ENCODE assay signal across 17 cellular contexts in the genomic region with DNA sequence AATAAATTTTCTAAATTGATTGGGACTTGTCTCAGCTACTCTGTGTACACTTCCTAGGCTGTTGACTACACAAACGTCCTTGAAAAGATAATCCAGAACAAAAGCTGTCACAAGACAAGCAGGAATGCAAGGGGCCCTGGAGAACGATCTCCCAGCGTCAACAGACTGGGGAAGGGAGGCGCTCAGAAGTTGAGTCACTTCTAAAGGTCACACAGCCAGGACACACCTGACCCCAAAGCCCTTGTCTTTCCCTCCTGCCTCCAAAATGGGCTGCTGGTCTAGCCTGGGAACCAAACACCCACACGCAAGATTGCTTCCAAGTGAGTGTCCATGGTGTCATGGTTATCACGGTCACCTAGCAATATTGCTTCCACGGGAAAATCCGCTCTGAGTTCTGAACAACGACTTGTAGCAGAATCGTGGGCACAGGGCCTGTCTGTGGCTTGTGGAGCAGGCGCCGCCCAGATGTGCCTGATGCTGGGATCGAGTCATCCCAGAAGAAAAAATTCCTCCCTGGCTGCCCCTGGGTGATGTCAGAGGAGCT. TPM values are rescaled to one million over a fixed set of nuclear protein-coding genes. Genes with fewer than 3 reads are reported as not detected.
DNase-seq lines count a peak whose midpoint lies in the region; ATAC-seq and TF ChIP-seq lines count a peak whose summit lies in the region.
"Had no signal": no experiment of that assay in that cellular context is flagged by ENCODE, and none has a peak within 500 bp of the region (broad histone marks: within the 10 kb centered on the region; RNA-seq: fewer than 3 reads in every experiment).

No MANE protein-coding gene starts in this region.

- H3K36me3 ChIP-seq in HUES48 (ENCODE audit: control insufficient read depth, insufficient read depth, low read length) (no peaks in the 10 kb centered on the region), fibroblast of lung (ENCODE audit: control insufficient read depth, insufficient read depth, low read length) (no peaks in the 10 kb centered on the region), mucosa of descending colon (ENCODE audit: low read depth) (no peaks in the 10 kb centered on the region)
- H3K36me3 ChIP-seq: pancreas, upper lobe of left lung had no signal

- H3K27me3 ChIP-seq in HUES48 (ENCODE audit: control insufficient read depth, insufficient read depth, low read length) (no peaks in the 10 kb centered on the region; the same call in 1 of the 2 replicates), fibroblast of lung (ENCODE audit: control insufficient read depth, insufficient read depth, low read length) (peaks cover 2% of the 10 kb centered on the region)
- H3K27me3 ChIP-seq: pancreas, upper lobe of left lung had no signal

- H3K4me1 ChIP-seq in HUES48 (ENCODE audit: control insufficient read depth, insufficient read depth, low read length) (peaks cover 17% of the 10 kb centered on the region), fibroblast of lung (ENCODE audit: control insufficient read depth, extremely low read depth, insufficient read depth, low read length) (peaks cover 6% of the 10 kb centered on the region), mucosa of descending colon (ENCODE audit: low read depth) (no peaks in the 10 kb centered on the region)
- H3K4me1 ChIP-seq: pancreas had no signal

- no peak overlapping the region for H2AFZ ChIP-seq in fibroblast of lung (ENCODE audit: low read length)

- no peaks in the 10 kb centered on the region for H3K79me2 ChIP-seq in fibroblast of lung (ENCODE audit: control insufficient read depth, insufficient read depth, low read length)

- intact Hi-C loops in mucosa of descending colon (cut with DNase I, micrococcal nuclease): no loop called here
- intact Hi-C loops in activated CD4-positive, alpha-beta memory T cell treated with anti-CD3 and anti-CD28 coated beads for 36 hours (cut with micrococcal nuclease): no loop called here

- no peaks in the 10 kb centered on the region for H3K9me3 Mint-ChIP-seq in activated CD4-positive, alpha-beta memory T cell treated with anti-CD3 and anti-CD28 coated beads for 36 hours
- H3K9me3 Mint-ChIP-seq in chondrocyte (ENCODE audit: low read depth): no peaks in the 10 kb centered on the region
- H3K9me3 Mint-ChIP-seq: memory B cell had no signal

- H3K4me3 ChIP-seq in AG10803 (ENCODE audit: low read length) (no peak overlapping the region), HUES48 (ENCODE audit: low read depth, low read length) (no peak overlapping the region), fibroblast of lung (replicated peaks in 1 of 4; ENCODE audit: control extremely low read depth in 1 of 4, insufficient read depth in 1 of 4, low read depth in 3 of 4, low read length in 4 of 4) (no peak overlapping the region), mucosa of descending colon (no peak overlapping the region)
- H3K4me3 ChIP-seq: pancreas, upper lobe of left lung had no signal

- peak overlapping the region; percentile 79 for H3K27ac ChIP-seq in HUES48 (ENCODE audit: low read depth, low read length)
- no peak overlapping the region for H3K27ac ChIP-seq in fibroblast of lung (ENCODE audit: insufficient read depth, low read length)
- H3K27ac ChIP-seq: KMS-11, pancreas had no signal

- ATAC-seq in mucosa of descending colon: peak; percentile 10

- H3K36me3 Mint-ChIP-seq in activated CD4-positive, alpha-beta memory T cell treated with anti-CD3 and anti-CD28 coated beads for 36 hours: no peaks in the 10 kb centered on the region
- no peaks in the 10 kb centered on the region for H3K36me3 Mint-ChIP-seq in chondrocyte (ENCODE audit: low read depth)
- H3K36me3 Mint-ChIP-seq: memory B cell had no signal

- H3K9ac ChIP-seq in HUES48 (ENCODE audit: low read depth, low read length) (no peak overlapping the region), fibroblast of lung (ENCODE audit: insufficient read depth, low read length) (no peak overlapping the region)
- H3K9ac ChIP-seq: KMS-11 had no signal

- no peak overlapping the region for H3K27ac Mint-ChIP-seq in activated CD4-positive, alpha-beta memory T cell treated with anti-CD3 and anti-CD28 coated beads for 36 hours
- no peak overlapping the region for H3K27ac Mint-ChIP-seq in chondrocyte (ENCODE audit: unreplicated experiment)
- H3K27ac Mint-ChIP-seq: memory B cell had no signal

- CTCF ChIA-PET in activated CD4-positive, alpha-beta memory T cell treated with anti-CD3 and anti-CD28 coated beads for 36 hours (lab: Charles Lee): interaction anchor here (2.8 kb wide), 1 partner anchor 10 kb away, joined by 19 read pairs; no protein-coding TSS in a partner anchor

- DNase-seq in AG10803 (ENCODE audit: low read depth) (peak; percentile 76), fibroblast of lung (ENCODE audit: low read depth in 2 of 2) (peak; percentile 54 to 76), mucosa of descending colon (no peak), anterior cingulate cortex (lab: John Stamatoyannopoulos, UW) (no peak), chondrocyte (ENCODE audit: low spot score) (no peak)
- DNase-seq in activated CD4-positive, alpha-beta memory T cell treated with anti-CD3 and anti-CD28 coated beads for 36 hours: no peak
- no peak for DNase-seq in activated CD4-positive, CD25-positive, alpha-beta regulatory T cell treated with anti-CD3 and anti-CD28 coated beads, Interleukin-2, amount 50 U/mL, for 72 hours
- DNase-seq: caudate nucleus; NCI-H187; NCI-H82; pancreas; SIG-M5; stimulated activated CD4-positive, alpha-beta T cell treated with anti-CD3 and anti-CD28 coated beads, Interleukin-15, amount 100 ng/mL, for 24 hours; upper lobe of left lung had no signal

- H3K4me1 Mint-ChIP-seq in activated CD4-positive, alpha-beta memory T cell treated with anti-CD3 and anti-CD28 coated beads for 36 hours (ENCODE audit: low read depth): no peaks in the 10 kb centered on the region
- H3K4me1 Mint-ChIP-seq in chondrocyte (ENCODE audit: low read depth): peaks cover 17% of the 10 kb centered on the region
- H3K4me1 Mint-ChIP-seq: memory B cell had no signal

- TF ChIP-seq CTCF in AG10803 (conservative IDR thresholded peaks at IDR 0.05; ENCODE audit: low read length): no peak
- TF ChIP-seq CTCF in fibroblast of lung (conservative IDR thresholded peaks at IDR 0.05 in 1 of 2, IDR thresholded peaks at IDR 0.05 in 1 of 2; ENCODE audit: low read depth in 1 of 2, low read length in 2 of 2): no peak
- no peak for TF ChIP-seq CTCF in mucosa of descending colon (IDR thresholded peaks at IDR 0.05)
- no peak for TF ChIP-seq CTCF in chondrocyte (IDR thresholded peaks at IDR 0.05)

- POLR2A ChIA-PET in activated CD4-positive, alpha-beta memory T cell treated with anti-CD3 and anti-CD28 coated beads for 36 hours (lab: Charles Lee): no interaction called here

- no peak overlapping the region for H3K4me2 ChIP-seq in fibroblast of lung (ENCODE audit: extremely low read depth, insufficient read depth, low read length)
- H3K4me2 ChIP-seq: KMS-11 had no signal

- H3K9me3 ChIP-seq in HUES48 (ENCODE audit: control insufficient read depth, insufficient read depth, low read length) (no peaks in the 10 kb centered on the region), fibroblast of lung (ENCODE audit: control insufficient read depth, insufficient read depth, low read depth, low read length) (no peaks in the 10 kb centered on the region), mucosa of descending colon (no peaks in the 10 kb centered on the region)
- H3K9me3 ChIP-seq: pancreas, upper lobe of left lung had no signal

- no peaks in the 10 kb centered on the region for H3K27me3 Mint-ChIP-seq in activated CD4-positive, alpha-beta memory T cell treated with anti-CD3 and anti-CD28 coated beads for 36 hours
- no peaks in the 10 kb centered on the region for H3K27me3 Mint-ChIP-seq in chondrocyte (ENCODE audit: low read depth)

- no peaks in the 10 kb centered on the region for H4K20me1 ChIP-seq in fibroblast of lung (ENCODE audit: control insufficient read depth, extremely low read depth, insufficient read depth, low read length)

- H3K4me3 Mint-ChIP-seq in activated CD4-positive, alpha-beta memory T cell treated with anti-CD3 and anti-CD28 coated beads for 36 hours: no peak overlapping the region
- no peak overlapping the region for H3K4me3 Mint-ChIP-seq in chondrocyte (ENCODE audit: unreplicated experiment)
- H3K4me3 Mint-ChIP-seq: memory B cell had no signal

RNA-seq across cellular contexts. Expression of a gene that starts 49.8 kb away (rescaled TPM):
- total RNA-seq in fibroblast of lung (0.26 and 0.33 TPM in 2 replicates), mucosa of descending colon (10 to 100 TPM in 1 of 3 donors, 1 to 10 TPM in 2; 3.1 to 12.3 (median 7.4) TPM), chondrocyte (0.32 to 1.4 TPM (median 0.80 TPM) in 3 replicates)
- 0.02 and 0.06 TPM in 2 replicates for polyA plus RNA-seq in fibroblast of lung
- polyA plus RNA-seq in fibroblast of lung (2012): 0.07 TPM in 1 of 2 replicates, not detected in the other
- 0.93 TPM in 1 of 2 replicates, not detected in the other for polyA minus RNA-seq in fibroblast of lung (ENCODE audit: low replicate concordance)
- total RNA-seq in activated CD4-positive, alpha-beta memory T cell treated with anti-CD3 and anti-CD28 coated beads for 36 hours: 100 to 1,000 TPM; 216 to 218 TPM

Comparison
In these comparisons a context has a peak if more than half of its experiments do, and no peak if none do; other contexts are left out.
1. DNase-seq: peak in AG10803 (single experiment) and fibroblast of lung (2 of 2); none in mucosa of descending colon (0 of 3), activated CD4-positive, alpha-beta memory T cell treated with anti-CD3 and anti-CD28 coated beads for 36 hours (single experiment), anterior cingulate cortex (0 of 58), chondrocyte (single experiment) and activated CD4-positive, CD25-positive, alpha-beta regulatory T cell treated with anti-CD3 and anti-CD28 coated beads, Interleukin-2, amount 50 U/mL, for 72 hours (single experiment).
2. RNA of a gene that starts 49.8 kb away (total RNA-seq): 216 to 218 TPM in activated CD4-positive, alpha-beta memory T cell treated with anti-CD3 and anti-CD28 coated beads for 36 hours; 3.1 to 12.3 TPM in mucosa of descending colon, 0.26 to 0.33 TPM in fibroblast of lung and 0.32 to 1.4 TPM in chondrocyte; every median in the first group is over 10 times any median in the second.